Comparison of ENCODE assay signal across 10 cellular contexts in genomic region chr13:112976526-112976925, GRCh38. TPM values are rescaled to one million over a fixed set of nuclear protein-coding genes. Genes with fewer than 3 reads are reported as not detected.
"Had no signal": no experiment of that assay in that cellular context is flagged by ENCODE, and none has a peak within 500 bp of the region (broad histone marks: within the 10 kb centered on the region; RNA-seq: fewer than 3 reads in every experiment).

No MANE protein-coding gene starts in this region.

- DNase-seq: GM23248, GOT3, HFFc6, IMR-90, KG1 had no signal

- H3K27ac ChIP-seq: GM23248, HL-60 had no signal

- H3K9me3 ChIP-seq: HAP-1 had no signal

- H3K4me3 ChIP-seq: GM23248, HAP-1, K562 had no signal

- H3K9ac ChIP-seq: GM23248 had no signal

- H2AFZ ChIP-seq: GM23248 had no signal

- ATAC-seq: HCT116, K562 had no signal

- H3K36me3 ChIP-seq: HAP-1 had no signal

- FAIRE-seq: H54, K562 had no signal

- H3K4me1 ChIP-seq: HAP-1 had no signal

RNA-seq across cellular contexts. Expression of gene MCF2L, which starts 7.5 kb away (rescaled TPM):
- total RNA-seq: GM23248, HFFc6 had no signal
- polyA plus RNA-seq: GM23248, IMR-90 had no signal
